In the genomic region with DNA sequence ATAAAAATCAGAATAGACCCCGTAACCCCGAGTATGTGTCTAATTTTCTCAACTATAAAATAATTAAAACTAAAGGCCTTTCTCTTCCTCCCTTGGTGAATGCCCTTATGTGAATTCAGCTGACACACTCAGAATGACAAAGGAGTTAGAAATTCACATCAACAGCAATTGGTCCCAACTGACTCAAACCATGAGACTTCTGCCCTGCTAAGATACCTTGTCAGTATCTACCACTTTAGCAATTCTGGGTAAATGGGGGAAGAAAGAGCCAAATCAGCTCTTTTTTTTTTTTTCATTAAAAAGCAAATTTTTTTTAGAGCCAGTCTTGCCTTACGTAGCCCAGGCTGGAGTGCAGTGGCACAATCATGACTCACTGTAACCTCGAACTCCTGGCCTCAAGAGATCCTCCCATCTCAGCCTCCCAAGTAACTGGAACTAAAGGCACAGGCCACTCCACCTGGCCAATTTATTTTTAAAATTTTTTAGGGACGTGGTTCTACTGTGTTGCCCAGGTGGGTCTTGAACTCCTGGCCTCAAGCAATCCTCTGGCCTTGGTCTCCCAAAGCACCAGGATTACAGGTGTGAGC, we compare ENCODE assay signal across 10 cellular contexts. TPM values are rescaled to one million over a fixed set of nuclear protein-coding genes. Genes with fewer than 3 reads are reported as not detected.
A peak's percentile ranks its signal among the peaks of the same experiment; 100 is the strongest.
DNase-seq lines count a peak whose midpoint lies in the region; ATAC-seq, FAIRE-seq and TF ChIP-seq lines count a peak whose summit lies in the region.
"Had no signal": no experiment of that assay in that cellular context is flagged by ENCODE, and none has a peak within 500 bp of the region (broad histone marks: within the 10 kb centered on the region; RNA-seq: fewer than 3 reads in every experiment).

No MANE protein-coding gene starts in this region.

- no peak for TF ChIP-seq EP300 in gastroesophageal sphincter (IDR thresholded peaks at IDR 0.05)

- peak; percentile 48 for FAIRE-seq in H54 (lab: Jason Lieb, UNC)

- H3K9me3 ChIP-seq in SK-N-MC (ENCODE audit: low read depth, low read length) (no peaks in the 10 kb centered on the region), gastroesophageal sphincter (no peaks in the 10 kb centered on the region), skeletal muscle satellite cell (replicated peaks; ENCODE audit: low read length) (no peaks in the 10 kb centered on the region)

- 97 to 100% methylated on average over 3 to 5 of the region's 5 CpGs for WGBS in gastroesophageal sphincter (ENCODE audit: low coverage in 1 of 2), 2 donors

- H3K4me2 ChIP-seq in skeletal muscle satellite cell (ENCODE audit: low read length), result peak overlapping the region; percentile 81

- H3K27ac ChIP-seq in SK-N-MC (peak overlapping the region; percentile 39; the same call in 1 of the 2 replicates), gastroesophageal sphincter (peak overlapping the region in 3 of 4 donors; percentile 98 to 99 (median 98))

- peaks cover 0 to 36% (median 5%) of the 10 kb centered on the region in 3 donors for H3K4me1 ChIP-seq in gastroesophageal sphincter
- peaks cover 47% of the 10 kb centered on the region for H3K4me1 ChIP-seq in skeletal muscle satellite cell (ENCODE audit: control insufficient read depth, insufficient read depth, low read length)

- H3K27me3 ChIP-seq in gastroesophageal sphincter (no peaks in the 10 kb centered on the region), skeletal muscle satellite cell (ENCODE audit: control insufficient read depth, insufficient read depth, low read length) (no peaks in the 10 kb centered on the region)

- ATAC-seq in gastroesophageal sphincter (no peak), GM18502 (IDR thresholded peaks at IDR 0.05; ENCODE audit: poor library complexity, unreplicated experiment) (no peak), HG03139 (IDR thresholded peaks at IDR 0.05; ENCODE audit: unreplicated experiment) (no peak), esophagus mucosa (no peak), GM19328 (IDR thresholded peaks at IDR 0.05; ENCODE audit: unreplicated experiment) (no peak)

- no peak for TF ChIP-seq CTCF in gastroesophageal sphincter (IDR thresholded peaks at IDR 0.05)

- H3K9ac ChIP-seq in SK-N-MC (ENCODE audit: insufficient read length), result no peak overlapping the region
- H3K9ac ChIP-seq in skeletal muscle satellite cell (ENCODE audit: low read depth, low read length), result peak overlapping the region; percentile 95

- DNase-seq in H54 (ENCODE audit: insufficient read length, low spot score), result no peak
- DNase-seq in SK-N-MC (ENCODE audit: low read depth, low spot score), result no peak
- DNase-seq: activated gamma-delta T cell, NCI-H2029 treated with DMSO at 0.1 percent for 48 hours had no signal

- peaks cover 6% of the 10 kb centered on the region for H3K36me3 ChIP-seq in SK-N-MC (ENCODE audit: insufficient read depth, low read length)
- peaks cover 0 to 8% of the 10 kb centered on the region in 2 donors for H3K36me3 ChIP-seq in gastroesophageal sphincter
- H3K36me3 ChIP-seq in skeletal muscle satellite cell (ENCODE audit: insufficient read depth, low read length), result peaks cover 7% of the 10 kb centered on the region

- H3K4me3 ChIP-seq in SK-N-MC, result no peak overlapping the region
- no peak overlapping the region for H3K4me3 ChIP-seq in gastroesophageal sphincter
- H3K4me3 ChIP-seq in skeletal muscle satellite cell (ENCODE audit: low read length), result peak overlapping the region; percentile 75

- TF ChIP-seq POLR2A in H54 (IDR thresholded peaks at IDR 0.05; ENCODE audit: low read depth, low read length) (no peak), gastroesophageal sphincter (IDR thresholded peaks at IDR 0.05) (no peak)

RNA-seq across cellular contexts. Expression of gene PPP4R1, which starts 1.7 kb away (rescaled TPM):
- 100 to 1,000 TPM in 3 of 4 donors, 10 to 100 TPM in 1; 91.1 to 174 (median 117) TPM for total RNA-seq in gastroesophageal sphincter
- 58.3 and 65.5 TPM in 2 replicates for total RNA-seq in skeletal muscle satellite cell (2012; rRNA removed)
- 164 TPM for total RNA-seq in esophagus mucosa
